In genomic region chr11:111635706-111636045, GRCh38 we compare ENCODE assay signal across 9 cellular contexts. TPM values are rescaled to one million over a fixed set of nuclear protein-coding genes. Genes with fewer than 3 reads are reported as not detected.
DNase-seq lines count a peak whose midpoint lies in the region; ATAC-seq lines count a peak whose summit lies in the region.
"Had no signal": no experiment of that assay in that cellular context is flagged by ENCODE, and none has a peak within 500 bp of the region (broad histone marks: within the 10 kb centered on the region; RNA-seq: fewer than 3 reads in every experiment).

No MANE protein-coding gene starts in this region.

- CTCF ChIA-PET in activated CD4-positive, alpha-beta T cell treated with anti-CD3 and anti-CD28 coated beads, Interleukin-2, amount 10 ng/mL, durations not matched to agents 7 days and 5 days (lab: Charles Lee): no interaction called here

- ATAC-seq in HG02938 (IDR thresholded peaks at IDR 0.05; ENCODE audit: unreplicated experiment): no peak

- H3K4me3 Mint-ChIP-seq in activated CD4-positive, alpha-beta T cell treated with anti-CD3 and anti-CD28 coated beads, Interleukin-2, amount 10 ng/mL, durations not matched to agents 7 days and 5 days: no peak overlapping the region
- H3K4me3 Mint-ChIP-seq: T-helper 1 cell treated with Interleukin-12 subunit alpha and Interleukin-12 subunit beta and Interleukin-4 antibody, amounts not matched to agents 30 μg/mL and 1 μg/mL, for 36 hours had no signal

- peaks cover 27% of the 10 kb centered on the region for H3K4me1 Mint-ChIP-seq in activated CD4-positive, alpha-beta T cell treated with anti-CD3 and anti-CD28 coated beads, Interleukin-2, amount 10 ng/mL, durations not matched to agents 7 days and 5 days

- no peaks in the 10 kb centered on the region for H3K9me3 Mint-ChIP-seq in activated CD4-positive, alpha-beta T cell treated with anti-CD3 and anti-CD28 coated beads, Interleukin-2, amount 10 ng/mL, durations not matched to agents 7 days and 5 days
- H3K9me3 Mint-ChIP-seq: T-helper 1 cell treated with Interleukin-12 subunit alpha and Interleukin-12 subunit beta and Interleukin-4 antibody, amounts not matched to agents 30 μg/mL and 1 μg/mL, for 36 hours had no signal

- no peaks in the 10 kb centered on the region for H3K27me3 Mint-ChIP-seq in activated CD4-positive, alpha-beta T cell treated with anti-CD3 and anti-CD28 coated beads, Interleukin-2, amount 10 ng/mL, durations not matched to agents 7 days and 5 days

- no peak for DNase-seq in activated CD4-positive, alpha-beta T cell treated with anti-CD3 and anti-CD28 coated beads, Interleukin-2, amount 10 ng/mL, durations not matched to agents 7 days and 5 days
- DNase-seq in activated CD4-positive, alpha-beta T cell treated with anti-CD3 and anti-CD28 coated beads for 1 hour: no peak
- DNase-seq in dedifferentiated amniotic fluid mesenchymal stem cell (ENCODE audit: extremely low spot score) (peak; percentile 65), midbrain (lab: John Stamatoyannopoulos, UW) (peak; percentile 53), ecto neural progenitor cell (ENCODE audit: low spot score) (no peak)
- DNase-seq in activated CD8-positive, alpha-beta memory T cell treated with anti-CD3 and anti-CD28 coated beads for 24 hours: no peak
- DNase-seq in stimulated activated CD4-positive, alpha-beta T cell treated with anti-CD3 and anti-CD28 coated beads, Interleukin-1b, Interleukin-23, amount 100 ng/mL, for 48 hours: no peak

- POLR2A ChIA-PET in activated CD4-positive, alpha-beta T cell treated with anti-CD3 and anti-CD28 coated beads, Interleukin-2, amount 10 ng/mL, durations not matched to agents 7 days and 5 days (lab: Charles Lee): no interaction called here

- H3K27ac Mint-ChIP-seq in activated CD4-positive, alpha-beta T cell treated with anti-CD3 and anti-CD28 coated beads, Interleukin-2, amount 10 ng/mL, durations not matched to agents 7 days and 5 days: peak overlapping the region; percentile 15
- H3K27ac Mint-ChIP-seq: T-helper 1 cell treated with Interleukin-12 subunit alpha and Interleukin-12 subunit beta and Interleukin-4 antibody, amounts not matched to agents 30 μg/mL and 1 μg/mL, for 36 hours had no signal

- H3K36me3 Mint-ChIP-seq in activated CD4-positive, alpha-beta T cell treated with anti-CD3 and anti-CD28 coated beads, Interleukin-2, amount 10 ng/mL, durations not matched to agents 7 days and 5 days (ENCODE audit: low read depth): peaks cover 7% of the 10 kb centered on the region

RNA-seq across cellular contexts. Expression of gene SIK2, which starts 33.4 kb away (rescaled TPM):
- total RNA-seq in activated CD4-positive, alpha-beta T cell treated with anti-CD3 and anti-CD28 coated beads, Interleukin-2, amount 10 ng/mL, durations not matched to agents 7 days and 5 days: 1 to 10 TPM; 8.2 to 9.6 TPM

Comparison
In these comparisons a context has a peak if more than half of its experiments do, and no peak if none do; other contexts are left out.
1. DNase-seq: peak in dedifferentiated amniotic fluid mesenchymal stem cell (single experiment) and midbrain (single experiment); none in activated CD4-positive, alpha-beta T cell treated with anti-CD3 and anti-CD28 coated beads, Interleukin-2, amount 10 ng/mL, durations not matched to agents 7 days and 5 days (single experiment), activated CD4-positive, alpha-beta T cell treated with anti-CD3 and anti-CD28 coated beads for 1 hour (single experiment), activated CD8-positive, alpha-beta memory T cell treated with anti-CD3 and anti-CD28 coated beads for 24 hours (single experiment), ecto neural progenitor cell (single experiment) and stimulated activated CD4-positive, alpha-beta T cell treated with anti-CD3 and anti-CD28 coated beads, Interleukin-1b, Interleukin-23, amount 100 ng/mL, for 48 hours (single experiment).